8 cellular contexts compared by ENCODE assay signal in genomic region chr12:93467351-93468007, GRCh38. TPM values are rescaled to one million over a fixed set of nuclear protein-coding genes. Genes with fewer than 3 reads are reported as not detected.
DNase-seq lines count a peak whose midpoint lies in the region; TF ChIP-seq lines count a peak whose summit lies in the region.

MRPL42 (plus strand) TSS chr12:93467514; CDS start chr12:93469286, 1,772 bp downstream.

- H3K79me2 ChIP-seq in MM.1S (ENCODE audit: low read length), result peaks cover 37% of the 10 kb centered on the region

- peak within 1 kb of the TSS; percentile 31 for H3K23ac ChIP-seq in neuronal stem cell (ENCODE audit: low read depth, low read length, poor library complexity)

- no peak within 1 kb of the TSS for H2BK12ac ChIP-seq in neuronal stem cell (ENCODE audit: low read length)

- H3K9me2 ChIP-seq in MM.1S (replicated peaks; ENCODE audit: insufficient read depth, low read length), result no peaks in the 10 kb centered on the region

- H2BK120ac ChIP-seq in neuronal stem cell (ENCODE audit: low read depth, low read length), result no peak within 1 kb of the TSS

- H3K27me3 ChIP-seq in MM.1S (replicated peaks; ENCODE audit: insufficient read depth, low read length) (no peaks in the 10 kb centered on the region), SJCRH30 (no peaks in the 10 kb centered on the region), neuronal stem cell (ENCODE audit: control insufficient read depth in 3 of 3, insufficient read depth in 3 of 3, low read depth in 1 of 3, low read length in 3 of 3) (no peaks in the 10 kb centered on the region)

- H3F3A ChIP-seq in MM.1S (ENCODE audit: insufficient read depth, low read length), result no peaks in the 10 kb centered on the region

- H3K4ac ChIP-seq in neuronal stem cell (ENCODE audit: low read length), result no peak within 1 kb of the TSS

- no peak within 1 kb of the TSS for H3K14ac ChIP-seq in neuronal stem cell (ENCODE audit: low read length)

- H3K4me1 ChIP-seq in MM.1S (ENCODE audit: low read length), result 0 out of 2 replicates have a peak, but pooled peaks cover 5% of the 10 kb centered on the region
- H3K4me1 ChIP-seq in SJCRH30, result no peaks in the 10 kb centered on the region
- peaks cover 0 to 5% of the 10 kb centered on the region in 2 donors for H3K4me1 ChIP-seq in neuronal stem cell (ENCODE audit: control insufficient read depth in 2 of 2, insufficient read depth in 1 of 2, low read depth in 1 of 2, low read length in 2 of 2)

- H3K79me1 ChIP-seq in neuronal stem cell (ENCODE audit: low read depth, low read length), result no peaks in the 10 kb centered on the region

- TF ChIP-seq CTCF in MM.1S (IDR thresholded peaks at IDR 0.05; ENCODE audit: low read length) (peak; percentile 89), subcutaneous adipose tissue (IDR thresholded peaks at IDR 0.05; ENCODE audit: low read depth) (no peak)

- H4K20me1 ChIP-seq in MM.1S (ENCODE audit: insufficient read depth, low read length), result no peaks in the 10 kb centered on the region

- DNase-seq in GM03348 (ENCODE audit: low spot score), result peak; percentile 91
- DNase-seq in HCEC 1CT, result peak; percentile 84
- peak; percentile 89 for DNase-seq in MM.1S
- DNase-seq in SJCRH30, result peak; percentile 88 to 92
- DNase-seq in activated gamma-delta T cell treated with anti-CD3 and anti-CD28 coated beads, Interleukin-2, amount 50 U/mL, for 16 hours (ENCODE audit: low read depth), result peak; percentile 88
- peak; percentile 86 for DNase-seq in foreskin melanocyte
- peak; percentile 88 for DNase-seq in neuronal stem cell (ENCODE audit: low spot score)

- no peak within 1 kb of the TSS for H2AK5ac ChIP-seq in neuronal stem cell (ENCODE audit: low read depth, low read length)

- H2BK15ac ChIP-seq in neuronal stem cell (ENCODE audit: low read length), result no peak within 1 kb of the TSS

- no peak within 1 kb of the TSS for H4K8ac ChIP-seq in neuronal stem cell (ENCODE audit: low read depth, low read length)

- H3K9ac ChIP-seq in MM.1S (ENCODE audit: low read length), result peak within 1 kb of the TSS; percentile 73
- peak within 1 kb of the TSS; percentile 94 for H3K9ac ChIP-seq in neuronal stem cell (ENCODE audit: low read depth, low read length, poor library complexity)

- H3K9me3 ChIP-seq in MM.1S (replicated peaks; ENCODE audit: insufficient read depth, low read length), result no peaks in the 10 kb centered on the region
- H3K9me3 ChIP-seq in SJCRH30 (replicated peaks), result no peaks in the 10 kb centered on the region
- peaks cover 0 to 3% of the 10 kb centered on the region in 2 donors for H3K9me3 ChIP-seq in neuronal stem cell (replicated peaks in 1 of 2; ENCODE audit: control insufficient read depth in 2 of 2, insufficient read depth in 1 of 2, low read depth in 1 of 2, low read length in 2 of 2)

- H3K4me2 ChIP-seq in MM.1S (ENCODE audit: low read depth, low read length) (peak within 1 kb of the TSS; percentile 68), neuronal stem cell (ENCODE audit: insufficient read depth, low read length, poor library complexity, severe bottlenecking) (peak within 1 kb of the TSS; percentile 48)

- H3K4me3 ChIP-seq in MM.1S (ENCODE audit: low read length), result peak within 1 kb of the TSS; percentile 88
- peak within 1 kb of the TSS; percentile 100 for H3K4me3 ChIP-seq in SJCRH30
- H3K4me3 ChIP-seq in neuronal stem cell (ENCODE audit: low read length in 2 of 2), result peak within 1 kb of the TSS; percentile 76 to 86

- H3K18ac ChIP-seq in neuronal stem cell (ENCODE audit: low read length), result peak within 1 kb of the TSS; percentile 91

- H3K36me3 ChIP-seq in MM.1S (replicated peaks; ENCODE audit: insufficient read depth, low read length) (no peaks in the 10 kb centered on the region), SJCRH30 (peaks cover 15% of the 10 kb centered on the region; the same call in 1 of the 2 replicates), neuronal stem cell (replicated peaks in 1 of 2; ENCODE audit: control insufficient read depth in 2 of 2, insufficient read depth in 2 of 2, low read length in 2 of 2) (peaks cover 1 to 40% of the 10 kb centered on the region in 2 donors)

- no peak within 1 kb of the TSS for H2BK5ac ChIP-seq in neuronal stem cell (ENCODE audit: low read length)

- no peak within 1 kb of the TSS for H4K91ac ChIP-seq in neuronal stem cell (ENCODE audit: low read depth, low read length, poor library complexity)

- H2AFZ ChIP-seq in MM.1S (ENCODE audit: low read length), result peak within 1 kb of the TSS; percentile 93
- peak within 1 kb of the TSS; percentile 88 for H2AFZ ChIP-seq in neuronal stem cell (ENCODE audit: low read length)

- H3K27ac ChIP-seq in MM.1S (ENCODE audit: low read length), result peak within 1 kb of the TSS; percentile 74; the same call in 1 of the 2 replicates
- H3K27ac ChIP-seq in SJCRH30, result peak within 1 kb of the TSS; percentile 95
- peak within 1 kb of the TSS; percentile 88 for H3K27ac ChIP-seq in neuronal stem cell (replicated peaks; ENCODE audit: low read length)

- WGBS in neuronal stem cell (ENCODE audit: extremely low coverage in 2 of 2, insufficient read length in 2 of 2, insufficient replicate concordance in 1 of 2), 2 donors, result no CpG with 5 or more reads among the region's 36 CpGs

RNA-seq across cellular contexts. Expression of gene MRPL42, which starts in this region (rescaled TPM):
- total RNA-seq in SJCRH30 (2014; rRNA removed; shearing (Covaris generic)), result 93.2 and 117 TPM in 2 replicates
- polyA plus RNA-seq in neuronal stem cell (2013, experiment 1 of 2), result 127 TPM
- 137 TPM for polyA plus RNA-seq in neuronal stem cell (2013, experiment 2 of 2)
- 10 to 100 TPM; 15.6 to 66.4 (median 27.2) TPM for total RNA-seq in subcutaneous adipose tissue

Comparison
In these comparisons a context has a peak if more than half of its experiments do, and no peak if none do; other contexts are left out.
1. Peak in every context shown above with its lines: DNase-seq, H3K4me3 ChIP-seq and H3K27ac ChIP-seq.